In the genomic region with DNA sequence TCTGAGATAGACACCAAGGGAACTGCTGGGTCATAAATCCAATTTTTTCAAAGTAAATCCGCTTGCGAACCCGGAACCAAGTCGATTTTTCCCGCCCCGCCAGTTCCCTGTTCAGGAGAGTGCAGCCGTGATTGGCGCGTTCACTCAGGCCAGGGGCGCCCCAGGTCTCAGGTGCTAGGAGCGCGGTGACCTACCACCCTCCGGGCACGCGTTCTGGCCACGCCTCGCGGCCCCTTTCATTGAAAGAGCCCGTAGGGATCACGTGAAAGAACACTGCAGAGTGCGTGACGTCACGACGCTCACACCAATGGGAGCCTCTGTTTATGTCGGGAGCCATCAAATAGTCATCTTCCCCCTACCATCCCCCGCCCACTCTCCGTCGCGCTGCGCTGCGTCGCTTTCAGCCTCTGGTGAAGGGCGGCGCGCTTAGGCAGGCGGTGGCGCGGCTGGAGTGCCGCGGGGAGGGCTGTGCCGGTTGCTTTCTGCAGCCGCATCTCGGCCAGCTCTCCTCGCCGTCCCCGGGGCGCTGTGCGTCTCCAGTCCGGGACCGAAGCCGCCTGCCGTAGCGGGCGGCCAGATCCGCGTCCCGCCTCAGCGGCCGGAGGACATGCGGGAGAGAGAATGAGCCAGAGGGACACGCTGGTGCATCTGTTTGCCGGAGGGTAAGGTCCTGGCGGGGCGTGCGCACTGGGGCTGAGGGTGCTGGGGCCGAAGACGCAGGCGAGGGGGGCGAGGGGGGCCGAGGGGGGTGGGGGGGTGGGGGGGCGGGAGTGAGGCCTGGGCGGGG, we compare ENCODE assay signal across 8 cellular contexts. TPM values are rescaled to one million over a fixed set of nuclear protein-coding genes. Genes with fewer than 3 reads are reported as not detected.
DNase-seq lines count a peak whose midpoint lies in the region; ATAC-seq and TF ChIP-seq lines count a peak whose summit lies in the region.

Gene SLC25A36, plus strand, starts transcription at position 403 of the 787 bp plus-strand sequence. Its CDS starts 219 bp downstream, at position 622.

- H2AFZ ChIP-seq in ACC112 (ENCODE audit: low read length, unreplicated experiment) = peak within 1 kb of the TSS; percentile 90

- H3K4me3 ChIP-seq in ACC112 (ENCODE audit: low read depth, low read length) = peak within 1 kb of the TSS; percentile 92
- peak within 1 kb of the TSS; percentile 89 to 96 (median 95) for H3K4me3 ChIP-seq in breast epithelium
- H3K4me3 ChIP-seq in iPS-20b (ENCODE audit: low read length) = peak within 1 kb of the TSS; percentile 98
- H3K4me3 ChIP-seq in skin epidermis = peak within 1 kb of the TSS; percentile 80 to 96 (median 89)

- H3K79me2 ChIP-seq in ACC112 (ENCODE audit: control insufficient read depth, insufficient read depth, low read length, unreplicated experiment) = peaks cover 46% of the 10 kb centered on the region

- ATAC-seq in GM18870 (IDR thresholded peaks at IDR 0.05; ENCODE audit: unreplicated experiment) (peak; percentile 98), HG03135 (IDR thresholded peaks at IDR 0.05; ENCODE audit: unreplicated experiment) (peak; percentile 97)

- H3K27me3 ChIP-seq in ACC112 (ENCODE audit: insufficient read depth, low read length) = no peaks in the 10 kb centered on the region
- no peaks in the 10 kb centered on the region for H3K27me3 ChIP-seq in breast epithelium
- no peaks in the 10 kb centered on the region for H3K27me3 ChIP-seq in iPS-20b (ENCODE audit: insufficient read depth, low read length)

- H3K9me3 ChIP-seq in breast epithelium (no peaks in the 10 kb centered on the region), iPS-20b (ENCODE audit: insufficient read depth, low read depth, low read length) (no peaks in the 10 kb centered on the region)

- no peak for TF ChIP-seq CTCF in VCaP (conservative IDR thresholded peaks at IDR 0.05)
- peak in 2 of 3 donors; percentile 12 to 15 for TF ChIP-seq CTCF in breast epithelium (IDR thresholded peaks at IDR 0.05)

- peaks cover 22% of the 10 kb centered on the region for H3K4me1 ChIP-seq in ACC112 (ENCODE audit: control insufficient read depth, insufficient read depth, low read length, unreplicated experiment)
- H3K4me1 ChIP-seq in breast epithelium = no peaks in the 10 kb centered on the region
- peaks cover 16% of the 10 kb centered on the region for H3K4me1 ChIP-seq in iPS-20b (ENCODE audit: insufficient read depth, low read length)

- intact Hi-C loops in breast epithelium (cut with DNase I; ENCODE audit: low total_unique reads) = no loop called here

- H3K27ac ChIP-seq in ACC112 (ENCODE audit: low read depth, low read length) (peak within 1 kb of the TSS; percentile 81), VCaP (peak within 1 kb of the TSS; percentile 92), breast epithelium (peak within 1 kb of the TSS; percentile 98 to 99), iPS-20b (ENCODE audit: low read length) (peak within 1 kb of the TSS; percentile 90), skin epidermis (peak within 1 kb of the TSS; percentile 84 to 98 (median 92))

- H3K9ac ChIP-seq in iPS-20b (ENCODE audit: low read depth, low read length) = peak within 1 kb of the TSS; percentile 92

- H3K36me3 ChIP-seq in ACC112 (ENCODE audit: insufficient read depth, low read length) (0 out of 2 replicates have a peak, but pooled peaks cover 5% of the 10 kb centered on the region), breast epithelium (no peaks in the 10 kb centered on the region), iPS-20b (ENCODE audit: insufficient read depth, low read depth, low read length) (no peaks in the 10 kb centered on the region)

- DNase-seq in NCI-H2196 treated with DMSO at 0.1 percent for 48 hours (lab: John Stamatoyannopoulos, UW; ENCODE audit: unreplicated experiment) = peak; percentile 99
- DNase-seq in breast epithelium (ENCODE audit: low spot score in 2 of 2) = peak; percentile 95 to 96

- TF ChIP-seq POLR2A in breast epithelium (IDR thresholded peaks at IDR 0.05) = peak; percentile 89

RNA-seq across cellular contexts. Expression of gene SLC25A36, which starts in this region (rescaled TPM):
- 100 to 1,000 TPM in 1 of 3 donors, 10 to 100 TPM in 2; 74.7 to 111 (median 86.7) TPM for total RNA-seq in breast epithelium

Comparison
In these comparisons a context has a peak if more than half of its experiments do, and no peak if none do; other contexts are left out.
1. Peak in every context shown above with its lines: DNase-seq, ATAC-seq, H3K4me3 ChIP-seq and H3K27ac ChIP-seq.